In the genomic region with DNA sequence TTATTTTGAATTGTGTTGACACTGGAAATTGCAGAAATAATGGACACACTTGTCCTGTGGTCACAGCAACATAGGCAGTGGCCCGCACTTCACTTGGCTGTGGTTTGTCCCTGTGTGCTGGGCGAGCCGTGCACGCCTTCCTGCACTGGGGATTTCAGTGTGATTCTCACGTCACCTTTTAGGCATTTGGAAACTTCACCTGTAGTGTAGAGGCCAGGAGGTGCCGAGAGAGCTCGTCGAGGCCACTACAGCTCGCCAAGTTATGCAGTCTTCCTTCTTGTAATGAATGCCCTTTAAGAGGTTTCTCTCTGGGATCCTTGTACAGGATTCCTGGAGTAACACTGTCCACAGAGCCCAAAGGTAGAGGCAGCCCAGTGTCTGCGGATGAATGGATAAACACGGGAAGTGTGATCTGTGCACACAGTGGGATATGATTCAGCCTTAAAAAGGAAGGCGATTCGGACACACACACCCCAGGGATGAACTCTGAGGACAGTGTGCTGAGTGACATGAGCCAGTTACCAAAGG, we compare ENCODE assay signal across 9 cellular contexts. TPM values are rescaled to one million over a fixed set of nuclear protein-coding genes. Genes with fewer than 3 reads are reported as not detected.
A peak's percentile ranks its signal among the peaks of the same experiment; 100 is the strongest.
DNase-seq lines count a peak whose midpoint lies in the region; ATAC-seq and TF ChIP-seq lines count a peak whose summit lies in the region.
"Had no signal": no experiment of that assay in that cellular context is flagged by ENCODE, and none has a peak within 500 bp of the region (broad histone marks: within the 10 kb centered on the region; RNA-seq: fewer than 3 reads in every experiment).

No MANE protein-coding gene starts in this region.

- in situ Hi-C loops in GM13976 (cut with MboI; ENCODE audit: low sequenced_read_pairs, unreplicated experiment), result no loop called here

- H3K4me3 ChIP-seq in SJSA1, result no peak overlapping the region
- H3K4me3 ChIP-seq in esophagus (ENCODE audit: low read depth in 1 of 2, low read length in 2 of 2), result no peak overlapping the region
- H3K4me3 ChIP-seq in sigmoid colon, result no peak overlapping the region

- H3K4me1 ChIP-seq in SJSA1 (replicated peaks) (peaks cover 32% of the 10 kb centered on the region), esophagus (ENCODE audit: control insufficient read depth in 2 of 2, insufficient read depth in 2 of 2, low read length in 1 of 2) (peaks cover 7 to 24% of the 10 kb centered on the region in 2 donors), sigmoid colon (peaks cover 0 to 25% (median 22%) of the 10 kb centered on the region in 4 donors)

- TF ChIP-seq POLR2A in sigmoid colon (IDR thresholded peaks at IDR 0.05), result no peak
- no peak for TF ChIP-seq POLR2A in GM18505 (IDR thresholded peaks at IDR 0.05; ENCODE audit: borderline replicate concordance, extremely low read depth, insufficient read depth, insufficient read length)

- intact Hi-C loops in sigmoid colon (cut with DNase I), result no loop called here

- H3K9me3 ChIP-seq in SJSA1 (replicated peaks), result no peaks in the 10 kb centered on the region
- no peaks in the 10 kb centered on the region for H3K9me3 ChIP-seq in esophagus (ENCODE audit: control insufficient read depth in 2 of 2, insufficient read depth in 1 of 2, low read depth in 1 of 2, low read length in 1 of 2)
- H3K9me3 ChIP-seq in sigmoid colon, result no peaks in the 10 kb centered on the region

- DNase-seq in Daoy (ENCODE audit: low read depth), result peak; percentile 63
- no peak for DNase-seq in SJSA1 (ENCODE audit: low read depth in 1 of 2, low spot score in 2 of 2)
- DNase-seq in sigmoid colon, result no peak
- no peak for DNase-seq in GM13976 (ENCODE audit: low spot score)
- DNase-seq: cortex of kidney had no signal

- peaks cover 57% of the 10 kb centered on the region for H3K36me3 ChIP-seq in SJSA1
- peaks cover 0 to 5% of the 10 kb centered on the region in 2 donors for H3K36me3 ChIP-seq in esophagus (ENCODE audit: control insufficient read depth in 2 of 2, insufficient read depth in 2 of 2, low read length in 1 of 2)
- H3K36me3 ChIP-seq in sigmoid colon, result peaks cover 9 to 23% (median 15%) of the 10 kb centered on the region in 4 donors

- WGBS in esophagus, 2 donors, result 42 to 47% methylated on average over 13 of the region's 13 CpGs
- 44 to 71% methylated on average over 13 of the region's 13 CpGs for WGBS in sigmoid colon, 2 donors

- ATAC-seq in GM18505 (IDR thresholded peaks at IDR 0.05; ENCODE audit: unreplicated experiment) (no peak), HG03097 (IDR thresholded peaks at IDR 0.05; ENCODE audit: low FRiP score, unreplicated experiment) (no peak), GM19351 (IDR thresholded peaks at IDR 0.05; ENCODE audit: unreplicated experiment) (no peak)

- H3K27me3 ChIP-seq in SJSA1 (replicated peaks) (no peaks in the 10 kb centered on the region), esophagus (ENCODE audit: control insufficient read depth in 1 of 2, insufficient read depth in 2 of 2, low read length in 2 of 2) (no peaks in the 10 kb centered on the region), sigmoid colon (no peaks in the 10 kb centered on the region)

- H3K27ac ChIP-seq in SJSA1 (peak overlapping the region; percentile 78), esophagus (ENCODE audit: low read depth in 2 of 2, low read length in 1 of 2) (peak overlapping the region; percentile 97 to 99), sigmoid colon (peak overlapping the region; percentile 71 to 85 (median 74))

- no peak for TF ChIP-seq EP300 in sigmoid colon (IDR thresholded peaks at IDR 0.05)

- TF ChIP-seq CTCF in sigmoid colon (IDR thresholded peaks at IDR 0.05) (no peak), GM13976 (IDR thresholded peaks at IDR 0.05; ENCODE audit: borderline replicate concordance, control extremely low read depth, extremely low read depth, insufficient read depth, missing control alignments) (no peak)

RNA-seq across cellular contexts. Expression of a gene that starts 14.7 kb away (rescaled TPM):
- 25.4 and 34.6 TPM in 2 replicates for total RNA-seq in Daoy (2014; rRNA removed; shearing (Covaris generic))
- 11.3 and 17.1 TPM in 2 replicates for total RNA-seq in SJSA1 (2014; rRNA removed; shearing (Covaris generic))
- 10 to 100 TPM; 11.0 to 16.6 TPM for polyA plus RNA-seq in esophagus
- 1 to 10 TPM; 1.8 to 5.5 (median 3.9) TPM for total RNA-seq in sigmoid colon
- 10 to 100 TPM; 13.2 to 21.9 (median 13.9) TPM for polyA plus RNA-seq in sigmoid colon

RNA-seq across cellular contexts. Expression of a gene that starts 34.9 kb away (rescaled TPM):
- total RNA-seq in Daoy (2014; rRNA removed; shearing (Covaris generic)), result 379 and 424 TPM in 2 replicates
- total RNA-seq in SJSA1 (2014; rRNA removed; shearing (Covaris generic)), result 266 and 387 TPM in 2 replicates
- polyA plus RNA-seq in esophagus (100 to 1,000 TPM; 445 to 637 TPM), sigmoid colon (100 to 1,000 TPM; 541 to 755 (median 730) TPM)
- 100 to 1,000 TPM; 261 to 303 (median 281) TPM for total RNA-seq in sigmoid colon

RNA-seq across cellular contexts. Expression of a gene that starts 43.5 kb away (rescaled TPM):
- total RNA-seq in Daoy (2014; rRNA removed; shearing (Covaris generic)), result 98.8 and 99.2 TPM in 2 replicates
- 89.0 and 93.8 TPM in 2 replicates for total RNA-seq in SJSA1 (2014; rRNA removed; shearing (Covaris generic))
- polyA plus RNA-seq in esophagus (10 to 100 TPM; 91.4 to 97.3 TPM), sigmoid colon (100 to 1,000 TPM; 147 to 182 (median 165) TPM)
- total RNA-seq in sigmoid colon, result 100 to 1,000 TPM; 153 to 202 (median 171) TPM

RNA-seq across cellular contexts. Expression of a gene that starts 44.0 kb away (rescaled TPM):
- total RNA-seq in Daoy (2014; rRNA removed; shearing (Covaris generic)), result 1.2 TPM in 1 of 2 replicates, not detected in the other
- total RNA-seq in SJSA1 (2014; rRNA removed; shearing (Covaris generic)), result not detected in 2 replicates
- polyA plus RNA-seq in esophagus (1 to 10 TPM; 1.2 to 1.8 TPM), sigmoid colon (10 to 100 TPM in 1 of 3 donors, 1 to 10 TPM in 2; 4.2 to 11.1 (median 5.4) TPM)
- total RNA-seq in sigmoid colon, result not detected

RNA-seq across cellular contexts. Expression of a gene that starts 48.9 kb away (rescaled TPM):
- 2.1 and 6.1 TPM in 2 replicates for total RNA-seq in Daoy (2014; rRNA removed; shearing (Covaris generic))
- 0.42 and 1.0 TPM in 2 replicates for total RNA-seq in SJSA1 (2014; rRNA removed; shearing (Covaris generic))
- polyA plus RNA-seq in esophagus (10 to 100 TPM in 1 of 2 donors, 1 to 10 TPM in 1; 3.9 to 11.5 TPM), sigmoid colon (10 to 100 TPM in 1 of 3 donors, 1 to 10 TPM in 2; 1.6 to 25.3 (median 2.4) TPM)
- total RNA-seq in sigmoid colon, result 1 to 10 TPM in 2 of 4 donors, under 1 TPM in 2; 0.71 to 2.8 (median 1.8) TPM
